1 cellular context compared by ENCODE assay signal in genomic region chr6:26054659-26054936, GRCh38.
TF ChIP-seq lines count a peak whose summit lies in the region.

No MANE protein-coding gene starts in this region.

TF ChIP-seq in K562, 482 proteins besides CTCF, POLR2A, EP300 and RAD21 (continued from another document and continues in another):
- no peak for TF ChIP-seq ZNF609 (CRISPR knock-in tag; IDR thresholded peaks at IDR 0.05; ENCODE audit: borderline replicate concordance)
- no peak for TF ChIP-seq RBM17 (IDR thresholded peaks at IDR 0.05; ENCODE audit: borderline replicate concordance, low read depth, low read length)
- no peak for TF ChIP-seq RFX7 (CRISPR knock-in tag; IDR thresholded peaks at IDR 0.05)
- TF ChIP-seq MCM3 (IDR thresholded peaks at IDR 0.05), result no peak
- no peak; the same call in 1 of the 2 replicates for TF ChIP-seq LCOR (CRISPR knock-in tag; IDR thresholded peaks at IDR 0.05)
- TF ChIP-seq ZNF282 (CRISPR knock-in tag; IDR thresholded peaks at IDR 0.05), result no peak
- no peak for TF ChIP-seq DLX4 (CRISPR knock-in tag; IDR thresholded peaks at IDR 0.05)
- peak; percentile 37; the same call in 1 of the 2 replicates for TF ChIP-seq GABPB1 (CRISPR knock-in tag; IDR thresholded peaks at IDR 0.05)
- no peak for TF ChIP-seq KAT2B (IDR thresholded peaks at IDR 0.05; ENCODE audit: low read depth, low read length)
- TF ChIP-seq MLX (CRISPR knock-in tag; conservative IDR thresholded peaks at IDR 0.05), result no peak
- TF ChIP-seq EP400 (IDR thresholded peaks at IDR 0.05), result no peak
- TF ChIP-seq NFATC3 (IDR thresholded peaks at IDR 0.05), result peak; percentile 18; the same call in 1 of the 2 replicates
- no peak for TF ChIP-seq RBM34 (IDR thresholded peaks at IDR 0.05; ENCODE audit: borderline replicate concordance, insufficient read depth, low read length)
- no peak for TF ChIP-seq MTF1 (CRISPR knock-in tag; IDR thresholded peaks at IDR 0.05; ENCODE audit: borderline replicate concordance)
- no peak for TF ChIP-seq E2F3 (CRISPR knock-in tag; IDR thresholded peaks at IDR 0.05)
- TF ChIP-seq, protein P1, sequence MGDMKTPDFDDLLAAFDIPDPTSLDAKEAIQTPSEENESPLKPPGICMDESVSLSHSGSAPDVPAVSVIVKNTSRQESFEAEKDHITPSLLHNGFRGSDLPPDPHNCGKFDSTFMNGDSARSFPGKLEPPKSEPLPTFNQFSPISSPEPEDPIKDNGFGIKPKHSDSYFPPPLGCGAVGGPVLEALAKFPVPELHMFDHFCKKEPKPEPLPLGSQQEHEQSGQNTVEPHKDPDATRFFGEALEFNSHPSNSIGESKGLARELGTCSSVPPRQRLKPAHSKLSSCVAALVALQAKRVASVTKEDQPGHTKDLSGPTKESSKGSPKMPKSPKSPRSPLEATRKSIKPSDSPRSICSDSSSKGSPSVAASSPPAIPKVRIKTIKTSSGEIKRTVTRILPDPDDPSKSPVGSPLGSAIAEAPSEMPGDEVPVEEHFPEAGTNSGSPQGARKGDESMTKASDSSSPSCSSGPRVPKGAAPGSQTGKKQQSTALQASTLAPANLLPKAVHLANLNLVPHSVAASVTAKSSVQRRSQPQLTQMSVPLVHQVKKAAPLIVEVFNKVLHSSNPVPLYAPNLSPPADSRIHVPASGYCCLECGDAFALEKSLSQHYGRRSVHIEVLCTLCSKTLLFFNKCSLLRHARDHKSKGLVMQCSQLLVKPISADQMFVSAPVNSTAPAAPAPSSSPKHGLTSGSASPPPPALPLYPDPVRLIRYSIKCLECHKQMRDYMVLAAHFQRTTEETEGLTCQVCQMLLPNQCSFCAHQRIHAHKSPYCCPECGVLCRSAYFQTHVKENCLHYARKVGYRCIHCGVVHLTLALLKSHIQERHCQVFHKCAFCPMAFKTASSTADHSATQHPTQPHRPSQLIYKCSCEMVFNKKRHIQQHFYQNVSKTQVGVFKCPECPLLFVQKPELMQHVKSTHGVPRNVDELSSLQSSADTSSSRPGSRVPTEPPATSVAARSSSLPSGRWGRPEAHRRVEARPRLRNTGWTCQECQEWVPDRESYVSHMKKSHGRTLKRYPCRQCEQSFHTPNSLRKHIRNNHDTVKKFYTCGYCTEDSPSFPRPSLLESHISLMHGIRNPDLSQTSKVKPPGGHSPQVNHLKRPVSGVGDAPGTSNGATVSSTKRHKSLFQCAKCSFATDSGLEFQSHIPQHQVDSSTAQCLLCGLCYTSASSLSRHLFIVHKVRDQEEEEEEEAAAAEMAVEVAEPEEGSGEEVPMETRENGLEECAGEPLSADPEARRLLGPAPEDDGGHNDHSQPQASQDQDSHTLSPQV (IDR thresholded peaks at IDR 0.05), result peak; percentile 42; the same call in 1 of the 2 replicates
- no peak for TF ChIP-seq FOXP1 (CRISPR knock-in tag; IDR thresholded peaks at IDR 0.05)
- no peak for TF ChIP-seq EGR1 (conservative IDR thresholded peaks at IDR 0.05)
- TF ChIP-seq ZFP30 (CRISPR knock-in tag; IDR thresholded peaks at IDR 0.05; ENCODE audit: borderline replicate concordance), result peak; percentile 83; the same call in 1 of the 2 replicates
- no peak for TF ChIP-seq BRF1 (IDR thresholded peaks at IDR 0.05; ENCODE audit: borderline replicate concordance, extremely low read depth, insufficient read length)
- TF ChIP-seq NR2C1 (IDR thresholded peaks at IDR 0.05), result no peak
- TF ChIP-seq NR2C1 (tag; IDR thresholded peaks at IDR 0.05), result no peak
- no peak for TF ChIP-seq YY1 (IDR thresholded peaks at IDR 0.05; ENCODE audit: borderline replicate concordance in 1 of 3, control insufficient read depth in 1 of 3, extremely low read depth in 1 of 3, insufficient read depth in 3 of 3, insufficient read length in 1 of 3, insufficient replicate concordance in 2 of 3, low read depth in 1 of 3, low read length in 2 of 3)
- TF ChIP-seq KDM2B (CRISPR knock-in tag; IDR thresholded peaks at IDR 0.05), result no peak
- no peak for TF ChIP-seq CHD2 (IDR thresholded peaks at IDR 0.05; ENCODE audit: low read depth, low read length)
- TF ChIP-seq HDGF (IDR thresholded peaks at IDR 0.05), result no peak
- TF ChIP-seq ZBTB26 (CRISPR knock-in tag; IDR thresholded peaks at IDR 0.05), result no peak
- no peak for TF ChIP-seq KLF6 (CRISPR knock-in tag; IDR thresholded peaks at IDR 0.05; ENCODE audit: borderline replicate concordance)
- no peak for TF ChIP-seq TAF9B (IDR thresholded peaks at IDR 0.05; ENCODE audit: partially characterized antibody)
- no peak for TF ChIP-seq FOSL1 (tag; conservative IDR thresholded peaks at IDR 0.05)
- no peak for TF ChIP-seq TEAD4 (IDR thresholded peaks at IDR 0.05; ENCODE audit: low read length)
- no peak for TF ChIP-seq TEAD4 (CRISPR knock-in tag; IDR thresholded peaks at IDR 0.05; ENCODE audit: borderline replicate concordance)
- no peak for TF ChIP-seq HNRNPL (IDR thresholded peaks at IDR 0.05; ENCODE audit: low read depth, low read length)
- TF ChIP-seq, protein P2, sequence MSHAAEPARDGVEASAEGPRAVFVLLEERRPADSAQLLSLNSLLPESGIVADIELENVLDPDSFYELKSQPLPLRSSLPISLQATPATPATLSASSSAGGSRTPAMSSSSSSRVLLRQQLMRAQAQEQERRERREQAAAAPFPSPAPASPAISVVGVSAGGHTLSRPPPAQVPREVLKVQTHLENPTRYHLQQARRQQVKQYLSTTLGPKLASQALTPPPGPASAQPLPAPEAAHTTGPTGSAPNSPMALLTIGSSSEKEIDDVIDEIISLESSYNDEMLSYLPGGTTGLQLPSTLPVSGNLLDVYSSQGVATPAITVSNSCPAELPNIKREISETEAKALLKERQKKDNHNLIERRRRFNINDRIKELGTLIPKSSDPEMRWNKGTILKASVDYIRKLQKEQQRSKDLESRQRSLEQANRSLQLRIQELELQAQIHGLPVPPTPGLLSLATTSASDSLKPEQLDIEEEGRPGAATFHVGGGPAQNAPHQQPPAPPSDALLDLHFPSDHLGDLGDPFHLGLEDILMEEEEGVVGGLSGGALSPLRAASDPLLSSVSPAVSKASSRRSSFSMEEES (CRISPR knock-in tag; IDR thresholded peaks at IDR 0.05), result 0 out of 2 replicates have a peak, but pooled peaks have one; percentile 4
- TF ChIP-seq SPI1 (IDR thresholded peaks at IDR 0.05; ENCODE audit: borderline replicate concordance, low read depth, low read length), result no peak
- no peak for TF ChIP-seq DEAF1 (CRISPR knock-in tag; IDR thresholded peaks at IDR 0.05)
- no peak for TF ChIP-seq PCBP1 (IDR thresholded peaks at IDR 0.05; ENCODE audit: low read depth, low read length, poor library complexity, severe bottlenecking)
- no peak for TF ChIP-seq ZNF551 (CRISPR knock-in tag; IDR thresholded peaks at IDR 0.05)
- no peak; the same call in 1 of the 2 replicates for TF ChIP-seq ZNF589 (CRISPR knock-in tag; IDR thresholded peaks at IDR 0.05; ENCODE audit: low read depth)
- no peak for TF ChIP-seq GTF3C2 (IDR thresholded peaks at IDR 0.05; ENCODE audit: borderline replicate concordance, extremely low read depth, insufficient read length)
- no peak for TF ChIP-seq MED1 (CRISPR knock-in tag; IDR thresholded peaks at IDR 0.05; ENCODE audit: borderline replicate concordance)
- TF ChIP-seq HIVEP1 (CRISPR knock-in tag; IDR thresholded peaks at IDR 0.05), result no peak
- TF ChIP-seq IFI16 (CRISPR knock-in tag; IDR thresholded peaks at IDR 0.05), result no peak
- TF ChIP-seq VEZF1 (CRISPR knock-in tag; IDR thresholded peaks at IDR 0.05), result peak; percentile 45; the same call in 1 of the 2 replicates
- TF ChIP-seq ZFPM2 (CRISPR knock-in tag; IDR thresholded peaks at IDR 0.05), result no peak; the same call in 1 of the 2 replicates
- TF ChIP-seq HMG20A (CRISPR knock-in tag; conservative IDR thresholded peaks at IDR 0.05), result no peak; the same call in 1 of the 2 replicates
- TF ChIP-seq EZH2 (IDR thresholded peaks at IDR 0.05; ENCODE audit: borderline replicate concordance, low read depth, low read length), result no peak
- TF ChIP-seq ZNF408 (CRISPR knock-in tag; IDR thresholded peaks at IDR 0.05; ENCODE audit: low read depth), result no peak
